In the genomic region with DNA sequence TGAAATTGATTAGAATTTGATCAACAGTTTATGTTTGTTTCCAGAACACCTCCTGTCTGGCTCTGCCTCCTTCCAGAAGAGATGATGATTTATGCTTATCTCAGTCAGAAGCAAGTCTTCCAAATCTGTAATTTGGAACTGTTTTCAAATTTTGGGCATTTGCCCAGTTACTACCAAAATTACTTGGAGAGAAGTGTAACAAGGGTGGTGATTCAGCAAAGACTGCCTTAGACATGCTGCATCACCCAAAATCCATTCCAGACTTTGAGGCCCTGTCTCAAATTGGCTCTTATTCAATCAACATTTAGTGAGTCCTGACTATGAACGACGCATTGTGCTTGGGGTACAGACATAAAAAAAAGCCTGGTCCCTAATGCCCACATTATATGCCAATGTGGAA, we compare ENCODE assay signal across 14 cellular contexts.
DNase-seq lines count a peak whose midpoint lies in the region; ATAC-seq and TF ChIP-seq lines count a peak whose summit lies in the region.
"Had no signal": no experiment of that assay in that cellular context is flagged by ENCODE, and none has a peak within 500 bp of the region (broad histone marks: within the 10 kb centered on the region; RNA-seq: fewer than 3 reads in every experiment).

No MANE protein-coding gene starts in this region.

- no peaks in the 10 kb centered on the region for H3K9me3 Mint-ChIP-seq in CD8-positive, alpha-beta T cell
- H3K9me3 Mint-ChIP-seq: activated T-helper 17 cell treated with anti-CD3 and anti-CD28 coated beads, Interleukin-2, amount 50 U/mL, for 72 hours had no signal

- intact Hi-C loops in CD8-positive, alpha-beta T cell (cut with DNase I, micrococcal nuclease) = no loop called here

- H3K27ac Mint-ChIP-seq in CD8-positive, alpha-beta T cell = no peak overlapping the region
- H3K27ac Mint-ChIP-seq: activated T-helper 17 cell treated with anti-CD3 and anti-CD28 coated beads, Interleukin-2, amount 50 U/mL, for 72 hours; B cell had no signal

- peak overlapping the region; percentile 97 for H3K27ac ChIP-seq in ACC112 (ENCODE audit: low read depth, low read length)
- peak overlapping the region; percentile 34 for H3K27ac ChIP-seq in parathyroid adenoma
- no peak overlapping the region for H3K27ac ChIP-seq in CD8-positive, alpha-beta T cell (ENCODE audit: low read depth, low read length)

- H3K4me3 ChIP-seq in ACC112 (ENCODE audit: low read depth, low read length) = 0 out of 2 replicates have a peak overlapping the region, but pooled peaks have one; percentile 5
- H3K4me3 ChIP-seq in parathyroid adenoma (ENCODE audit: low read depth, low read length) = no peak overlapping the region
- H3K4me3 ChIP-seq in CD8-positive, alpha-beta T cell (ENCODE audit: low read depth, low read length) = no peak overlapping the region
- H3K4me3 ChIP-seq: lung had no signal

- H3K4me3 Mint-ChIP-seq in CD8-positive, alpha-beta T cell = no peak overlapping the region
- H3K4me3 Mint-ChIP-seq: activated T-helper 17 cell treated with anti-CD3 and anti-CD28 coated beads, Interleukin-2, amount 50 U/mL, for 72 hours; B cell had no signal

- peaks cover 10% of the 10 kb centered on the region for H3K27me3 Mint-ChIP-seq in CD8-positive, alpha-beta T cell (ENCODE audit: low read depth)

- H3K79me2 ChIP-seq in ACC112 (ENCODE audit: control insufficient read depth, insufficient read depth, low read length, unreplicated experiment) (no peaks in the 10 kb centered on the region), parathyroid adenoma (no peaks in the 10 kb centered on the region)

- H3K36me3 ChIP-seq in ACC112 (ENCODE audit: insufficient read depth, low read length) = no peaks in the 10 kb centered on the region
- H3K36me3 ChIP-seq in parathyroid adenoma (ENCODE audit: control insufficient read depth, insufficient read depth, low read length) = no peaks in the 10 kb centered on the region
- no peaks in the 10 kb centered on the region for H3K36me3 ChIP-seq in CD8-positive, alpha-beta T cell (ENCODE audit: insufficient read depth, low read length)

- H3K27me3 ChIP-seq in ACC112 (ENCODE audit: insufficient read depth, low read length) (no peaks in the 10 kb centered on the region), parathyroid adenoma (ENCODE audit: control insufficient read depth, insufficient read depth, low read length) (no peaks in the 10 kb centered on the region)
- peaks cover 3% of the 10 kb centered on the region for H3K27me3 ChIP-seq in CD8-positive, alpha-beta T cell (ENCODE audit: insufficient read depth, low read length)

- no peak overlapping the region for H2AFZ ChIP-seq in ACC112 (ENCODE audit: low read length, unreplicated experiment)
- H2AFZ ChIP-seq in parathyroid adenoma = peak overlapping the region; percentile 29

- H3K9me3 ChIP-seq in parathyroid adenoma (ENCODE audit: control insufficient read depth, low read length) = no peaks in the 10 kb centered on the region
- no peaks in the 10 kb centered on the region for H3K9me3 ChIP-seq in CD8-positive, alpha-beta T cell (ENCODE audit: low read length)

- POLR2A ChIA-PET in CD8-positive, alpha-beta T cell (lab: Charles Lee) = no interaction called here

- no peak overlapping the region for H3K4me2 ChIP-seq in parathyroid adenoma (ENCODE audit: low read length)

- H3K4me1 Mint-ChIP-seq in CD8-positive, alpha-beta T cell (ENCODE audit: low read depth) = no peaks in the 10 kb centered on the region
- H3K4me1 Mint-ChIP-seq: activated T-helper 17 cell treated with anti-CD3 and anti-CD28 coated beads, Interleukin-2, amount 50 U/mL, for 72 hours; B cell had no signal

- DNase-seq in NCI-H446 treated with DMSO at 0.1 percent for 48 hours (lab: John Stamatoyannopoulos, UW) (peak; percentile 77), dermis blood vessel endothelial cell (peak; percentile 47), NCI-H2171 treated with DMSO at 0.1 percent for 48 hours (lab: John Stamatoyannopoulos, UW) (no peak)
- no peak for DNase-seq in CD8-positive, alpha-beta T cell
- no peak for DNase-seq in stimulated activated CD4-positive, alpha-beta T cell treated with anti-CD3 and anti-CD28 coated beads, Interleukin-4, amount 100 ng/mL, for 4 hours
- DNase-seq: activated CD4-positive, alpha-beta T cell treated with anti-CD3 and anti-CD28 coated beads for 48 hours; caudate nucleus; glutamatergic neuron had no signal

- TF ChIP-seq CTCF in parathyroid adenoma (IDR thresholded peaks at IDR 0.05) = no peak
- no peak for TF ChIP-seq CTCF in CD8-positive, alpha-beta T cell (IDR thresholded peaks at IDR 0.05)

- no peak for ATAC-seq in GM18867 (IDR thresholded peaks at IDR 0.05; ENCODE audit: unreplicated experiment)
- no peak for ATAC-seq in CD8-positive, alpha-beta T cell
- ATAC-seq: activated T-helper 17 cell treated with anti-CD3 and anti-CD28 coated beads, Interleukin-2, amount 50 U/mL, for 72 hours had no signal

- CTCF ChIA-PET in CD8-positive, alpha-beta T cell (lab: Charles Lee) = interaction anchor here (1.0 to 1.8 kb wide), 3 partner anchors 15 to 242 kb away, joined by 3 to 5 read pairs (median 4); no protein-coding TSS in a partner anchor

- no peaks in the 10 kb centered on the region for H3K36me3 Mint-ChIP-seq in CD8-positive, alpha-beta T cell

- H3K9ac ChIP-seq in parathyroid adenoma = no peak overlapping the region

- H3K4me1 ChIP-seq in ACC112 (ENCODE audit: control insufficient read depth, insufficient read depth, low read length, unreplicated experiment) (peaks cover 69% of the 10 kb centered on the region), parathyroid adenoma (peaks cover 51% of the 10 kb centered on the region)
- H3K4me1 ChIP-seq in CD8-positive, alpha-beta T cell (ENCODE audit: insufficient read depth, low read length) = no peaks in the 10 kb centered on the region

Comparison
In these comparisons a context has a peak if more than half of its experiments do, and no peak if none do; other contexts are left out.
1. DNase-seq: peak in NCI-H446 treated with DMSO at 0.1 percent for 48 hours (single experiment) and dermis blood vessel endothelial cell (single experiment); none in NCI-H2171 treated with DMSO at 0.1 percent for 48 hours (single experiment), CD8-positive, alpha-beta T cell (0 of 7) and stimulated activated CD4-positive, alpha-beta T cell treated with anti-CD3 and anti-CD28 coated beads, Interleukin-4, amount 100 ng/mL, for 4 hours (0 of 2).